ENCODE assay signal across 25 cellular contexts in the genomic region with DNA sequence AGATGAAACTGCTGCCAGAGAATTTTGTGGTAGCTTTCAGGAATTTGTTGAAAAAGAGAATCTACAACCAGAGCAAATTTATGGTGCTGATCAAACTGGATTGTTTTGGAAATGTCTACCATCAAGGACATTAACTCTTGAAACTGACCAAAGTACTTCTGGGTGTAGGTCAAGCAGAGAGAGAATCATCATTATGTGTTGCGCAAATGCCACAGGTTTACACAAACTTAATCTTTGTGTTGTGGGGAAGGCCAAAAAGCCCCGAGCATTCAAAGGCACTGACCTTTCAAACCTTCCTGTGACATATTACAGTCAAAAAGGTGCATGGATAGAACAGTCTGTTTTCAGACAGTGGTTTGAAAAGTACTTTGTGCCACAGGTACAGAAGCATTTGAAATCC.
"Had no signal": no experiment of that assay in that cellular context is flagged by ENCODE, and none has a peak within 500 bp of the region (broad histone marks: within the 10 kb centered on the region; RNA-seq: fewer than 3 reads in every experiment).

No MANE protein-coding gene starts in this region.

- H3K27ac ChIP-seq: adrenal gland, ascending aorta, neural progenitor cell, testis, upper lobe of left lung, VCaP had no signal

- H3K9ac ChIP-seq: neural progenitor cell had no signal

- H3K4me3 ChIP-seq: adrenal gland, ascending aorta, testis, upper lobe of left lung had no signal

- H3K27ac Mint-ChIP-seq: activated naive CD4-positive, alpha-beta T cell treated with anti-CD3 and anti-CD28 coated beads, Interleukin-2, amount 50 U/mL, for 72 hours; activated T-cell treated with anti-CD3 and anti-CD28 coated beads, Interleukin-2, amount 50 U/mL, for 24 hours; activated T-helper 17 cell treated with anti-CD3 and anti-CD28 coated beads, Interleukin-2, amount 50 U/mL, for 72 hours; memory B cell; neural progenitor cell; T-cell; T-helper 2 cell treated with Interferon-gamma antibody and Interleukin-4, amounts not matched to agents 5 μg/mL and 100 μg/mL, for 36 hours had no signal

- H3K27me3 Mint-ChIP-seq: memory B cell had no signal

- H3K9me3 ChIP-seq: adrenal gland, ascending aorta, testis, upper lobe of left lung had no signal

- H3K9me3 Mint-ChIP-seq: immature natural killer cell; T-helper 2 cell treated with Interferon-gamma antibody and Interleukin-4, amounts not matched to agents 5 μg/mL and 100 μg/mL, for 36 hours had no signal

- H3K27me3 ChIP-seq: adrenal gland, ascending aorta, testis, upper lobe of left lung had no signal

- H2AFZ ChIP-seq: neural progenitor cell had no signal

- H3K36me3 ChIP-seq: adrenal gland, ascending aorta had no signal

- H3K4me3 Mint-ChIP-seq: activated T-cell treated with anti-CD3 and anti-CD28 coated beads, Interleukin-2, amount 50 U/mL, for 24 hours; activated T-helper 17 cell treated with anti-CD3 and anti-CD28 coated beads, Interleukin-2, amount 50 U/mL, for 72 hours; memory B cell; neural progenitor cell; T-helper 2 cell treated with Interferon-gamma antibody and Interleukin-4, amounts not matched to agents 5 μg/mL and 100 μg/mL, for 36 hours had no signal

- DNase-seq: activated CD4-positive, CD25-positive, alpha-beta regulatory T cell treated with anti-CD3 and anti-CD28 coated beads, Interleukin-2, amount 50 U/mL, for 72 hours; activated CD8-positive, alpha-beta memory T cell treated with anti-CD3 and anti-CD28 coated beads for 24 hours; activated CD8-positive, alpha-beta memory T cell treated with anti-CD3 and anti-CD28 coated beads, Interleukin-2, amount 50 U/mL, for 4 hours; activated T-cell treated with anti-CD3 and anti-CD28 coated beads, Interleukin-2, amount 50 U/mL, for 24 hours; adrenal gland; central memory CD4-positive, alpha-beta T cell; dermis blood vessel endothelial cell; effector CD8-positive, alpha-beta T cell; erythroblast; foreskin fibroblast; immature natural killer cell; left ventricle myocardium superior; retina; stimulated activated CD4-positive, alpha-beta T cell treated with anti-CD3 and anti-CD28 coated beads, Interleukin-2, amount 100 ng/mL, for 48 hours; stimulated activated naive CD4-positive, alpha-beta T cell; T-cell; testis; upper lobe of left lung had no signal
